9 cellular contexts compared by ENCODE assay signal in genomic region chr15:90957791-90958190, GRCh38. TPM values are rescaled to one million over a fixed set of nuclear protein-coding genes. Genes with fewer than 3 reads are reported as not detected.
DNase-seq lines count a peak whose midpoint lies in the region; ATAC-seq and TF ChIP-seq lines count a peak whose summit lies in the region.
"Had no signal": no experiment of that assay in that cellular context is flagged by ENCODE, and none has a peak within 500 bp of the region (broad histone marks: within the 10 kb centered on the region; RNA-seq: fewer than 3 reads in every experiment).

No MANE protein-coding gene starts in this region.

- no peak for TF ChIP-seq CTCF in DND-41 (IDR thresholded peaks at IDR 0.05; ENCODE audit: borderline replicate concordance, extremely low read depth, low read length, poor library complexity, severe bottlenecking)
- TF ChIP-seq CTCF in epithelial cell of esophagus (IDR thresholded peaks at IDR 0.05; ENCODE audit: insufficient read depth, low read depth, low read length, missing control alignments) = no peak

- H3K27ac ChIP-seq in DND-41 (ENCODE audit: low read length) (no peak overlapping the region), SJCRH30 (0 out of 2 replicates have a peak overlapping the region, but pooled peaks have one; percentile 81)

- intact Hi-C loops in posterior vena cava (cut with DNase I) = loop anchor here in 1 of 2 donors (5.0 kb wide), 2 partner anchors 80 to 315 kb away; no protein-coding TSS in a partner anchor

- no peak for ATAC-seq in DND-41 (ENCODE audit: insufficient read depth, low read depth)
- no peak for ATAC-seq in HG02885 (IDR thresholded peaks at IDR 0.05; ENCODE audit: poor library complexity, unreplicated experiment)
- no peak for ATAC-seq in HG02852 (IDR thresholded peaks at IDR 0.05; ENCODE audit: unreplicated experiment)

- 0 out of 2 replicates have a peak overlapping the region, but pooled peaks have one; percentile 11 for H3K9ac ChIP-seq in DND-41 (ENCODE audit: low read depth, low read length)

- H3K4me1 ChIP-seq in DND-41 (ENCODE audit: insufficient read depth, low read length) (peaks cover 26% of the 10 kb centered on the region), SJCRH30 (peaks cover 22% of the 10 kb centered on the region)

- no peak overlapping the region for H2AFZ ChIP-seq in DND-41 (ENCODE audit: low read depth, low read length)

- H3K79me2 ChIP-seq in DND-41 (ENCODE audit: insufficient read depth, low read length) = peaks cover 38% of the 10 kb centered on the region

- H4K20me1 ChIP-seq in DND-41 (ENCODE audit: insufficient read depth, low read length) = peaks cover 5% of the 10 kb centered on the region; the same call in 1 of the 2 replicates

- H3K36me3 ChIP-seq in DND-41 (ENCODE audit: insufficient read depth, low read length) (peaks cover 72% of the 10 kb centered on the region), SJCRH30 (peaks cover 16% of the 10 kb centered on the region)

- DNase-seq in DND-41 (no peak), SJCRH30 (peak in 1 of 2 experiments; percentile 31), epithelial cell of esophagus (ENCODE audit: low read depth) (no peak), posterior vena cava (ENCODE audit: low spot score) (peak; percentile 46), cortex of kidney (lab: John Stamatoyannopoulos, UW) (no peak)
- no peak for DNase-seq in stimulated activated CD4-positive, alpha-beta T cell treated with anti-CD3 and anti-CD28 coated beads, Interleukin-12 subunit alpha, Interleukin-12 subunit beta, amount 100 ng/mL, for 4 hours
- DNase-seq: NCI-H187 treated with DMSO at 0.1 percent for 48 hours had no signal

- no peaks in the 10 kb centered on the region for H3K27me3 ChIP-seq in DND-41 (ENCODE audit: insufficient read depth, low read length, poor library complexity)
- no peaks in the 10 kb centered on the region for H3K27me3 ChIP-seq in SJCRH30

- H3K4me2 ChIP-seq in DND-41 (ENCODE audit: insufficient read depth, low read length) = no peak overlapping the region

- H3K9me3 ChIP-seq in DND-41 (ENCODE audit: insufficient read depth, low read length, severe bottlenecking) (no peaks in the 10 kb centered on the region), SJCRH30 (replicated peaks) (no peaks in the 10 kb centered on the region)

- H3K4me3 ChIP-seq in DND-41 (ENCODE audit: low read depth in 1 of 2, low read length in 2 of 2) (no peak overlapping the region), SJCRH30 (no peak overlapping the region), epithelial cell of esophagus (ENCODE audit: low read length) (peak overlapping the region; percentile 90)

RNA-seq across cellular contexts. Expression of gene RCCD1, which starts 3.1 kb away (rescaled TPM):
- total RNA-seq in SJCRH30 (2014; rRNA removed; shearing (Covaris generic)) = 6.8 and 8.6 TPM in 2 replicates
- 1 to 10 TPM; 5.1 to 7.4 TPM for total RNA-seq in posterior vena cava

RNA-seq across cellular contexts. Expression of gene UNC45A, which starts 22.7 kb away (rescaled TPM):
- total RNA-seq in SJCRH30 (2014; rRNA removed; shearing (Covaris generic)) = 40.7 and 42.4 TPM in 2 replicates
- 10 to 100 TPM; 63.6 to 75.8 TPM for total RNA-seq in posterior vena cava

RNA-seq across cellular contexts. Expression of gene HDDC3, which starts 25.4 kb away (rescaled TPM):
- 4.6 and 4.7 TPM in 2 replicates for total RNA-seq in SJCRH30 (2014; rRNA removed; shearing (Covaris generic))
- 1 to 10 TPM; 5.9 to 8.6 TPM for total RNA-seq in posterior vena cava

RNA-seq across cellular contexts. Expression of gene PRC1, which starts 36.5 kb away (rescaled TPM):
- 250 and 275 TPM in 2 replicates for total RNA-seq in SJCRH30 (2014; rRNA removed; shearing (Covaris generic))
- total RNA-seq in posterior vena cava = 1 to 10 TPM; 6.2 to 7.9 TPM

RNA-seq across cellular contexts. Expression of gene MAN2A2, which starts 54.7 kb away (rescaled TPM):
- total RNA-seq in SJCRH30 (2014; rRNA removed; shearing (Covaris generic)) = 11.0 and 12.6 TPM in 2 replicates
- total RNA-seq in posterior vena cava = 10 to 100 TPM; 53.0 to 57.6 TPM
